Comparison of ENCODE assay signal across 8 cellular contexts in the genomic region with DNA sequence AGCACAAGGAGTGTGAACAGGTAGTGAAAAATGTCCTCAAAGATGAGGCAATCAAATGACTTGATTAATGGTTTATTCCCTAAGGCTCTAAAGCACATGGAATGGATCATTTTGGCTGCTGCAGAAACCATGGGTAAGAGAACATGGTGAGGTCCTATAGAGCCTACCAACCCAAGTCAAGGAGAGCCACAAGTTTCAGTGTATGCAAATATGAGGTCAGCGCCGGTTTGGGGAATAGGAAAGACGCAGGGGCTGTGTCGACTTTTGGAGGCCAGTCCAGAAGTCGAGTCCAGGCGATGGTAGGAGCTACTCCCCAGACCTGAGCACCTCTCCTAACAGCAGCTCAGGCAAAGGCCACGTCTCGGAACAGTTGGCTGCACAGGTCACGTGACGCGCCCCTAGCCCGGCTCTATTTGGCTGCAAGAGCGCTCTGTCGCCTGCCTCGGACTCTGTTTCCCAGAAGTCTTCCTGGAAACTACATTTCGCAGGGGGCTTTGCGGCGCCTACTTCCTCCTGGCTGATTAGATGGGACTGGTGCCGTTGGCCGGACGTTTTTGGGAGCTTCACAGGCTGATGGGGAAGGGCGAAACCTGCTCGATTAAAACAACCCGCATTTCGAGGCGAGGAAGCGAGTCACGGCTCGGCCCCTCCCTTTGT.
A peak's percentile ranks its signal among the peaks of the same experiment; 100 is the strongest.
DNase-seq lines count a peak whose midpoint lies in the region; ATAC-seq lines count a peak whose summit lies in the region.

No MANE protein-coding gene starts in this region.

- H3K4me2 ChIP-seq in BLaER1 treated with 17β-estradiol and CSF1 and Interleukin-3, amounts not matched to agents 10 nM and 100 nM, result peak overlapping the region; percentile 69 to 92 (median 86)

- H3K4me1 ChIP-seq in BLaER1 treated with 17β-estradiol and CSF1 and Interleukin-3, amounts not matched to agents 10 nM and 100 nM, result peaks cover 13 to 38% (median 20%) of the 10 kb centered on the region in 10 experiments
- no peaks in the 10 kb centered on the region for H3K4me1 ChIP-seq in NT2/D1 (ENCODE audit: insufficient read depth, insufficient read length)
- H3K4me1 ChIP-seq in mucosa of stomach (ENCODE audit: control insufficient read depth, insufficient read depth, low read length), result peaks cover 10% of the 10 kb centered on the region

- no peaks in the 10 kb centered on the region for H3K36me3 ChIP-seq in BLaER1 treated with 17β-estradiol and CSF1 and Interleukin-3, amounts not matched to agents 10 nM and 100 nM
- H3K36me3 ChIP-seq in NT2/D1 (ENCODE audit: insufficient read depth, insufficient read length, low read length), result no peaks in the 10 kb centered on the region
- H3K36me3 ChIP-seq in mucosa of stomach (ENCODE audit: control insufficient read depth, insufficient read depth, low read length), result no peaks in the 10 kb centered on the region

- H3K27me3 Mint-ChIP-seq in activated T-cell treated with anti-CD3 and anti-CD28 coated beads, Interleukin-2, amount 50 U/mL, for 24 hours, result peaks cover 3% of the 10 kb centered on the region

- H3K9me3 ChIP-seq in BLaER1 treated with 17β-estradiol and CSF1 and Interleukin-3, amounts not matched to agents 10 nM and 100 nM (replicated peaks in 1 of 11), result no peaks in the 10 kb centered on the region
- H3K9me3 ChIP-seq in NT2/D1 (ENCODE audit: insufficient read depth, low read length) (no peaks in the 10 kb centered on the region), mucosa of stomach (ENCODE audit: control insufficient read depth, low read length) (no peaks in the 10 kb centered on the region)

- peak; percentile 85 for DNase-seq in NT2/D1 (ENCODE audit: low read depth, low spot score)
- DNase-seq in activated T-cell treated with anti-CD3 and anti-CD28 coated beads, Interleukin-2, amount 50 U/mL, for 24 hours, result peak; percentile 84
- peak; percentile 81 for DNase-seq in stimulated activated CD8-positive, alpha-beta memory T cell treated with anti-CD3 and anti-CD28 coated beads, Interleukin-4, amount 100 ng/mL, for 48 hours

- peak overlapping the region; percentile 80 to 93 (median 89) for H3K9ac ChIP-seq in BLaER1 treated with 17β-estradiol and CSF1 and Interleukin-3, amounts not matched to agents 10 nM and 100 nM
- H3K9ac ChIP-seq in NT2/D1 (ENCODE audit: insufficient read length, low read depth) (peak overlapping the region; percentile 91), mucosa of stomach (ENCODE audit: low read length) (peak overlapping the region; percentile 80)

- peak overlapping the region; percentile 93 for H3K27ac Mint-ChIP-seq in activated T-cell treated with anti-CD3 and anti-CD28 coated beads, Interleukin-2, amount 50 U/mL, for 24 hours

- no peaks in the 10 kb centered on the region for H4K20me1 ChIP-seq in BLaER1 treated with 17β-estradiol and CSF1 and Interleukin-3, amounts not matched to agents 10 nM and 100 nM

- no peaks in the 10 kb centered on the region for H3K9me3 Mint-ChIP-seq in activated T-cell treated with anti-CD3 and anti-CD28 coated beads, Interleukin-2, amount 50 U/mL, for 24 hours

- peaks cover 10% of the 10 kb centered on the region for H3K36me3 Mint-ChIP-seq in activated T-cell treated with anti-CD3 and anti-CD28 coated beads, Interleukin-2, amount 50 U/mL, for 24 hours (ENCODE audit: low read depth)

- H3K4me1 Mint-ChIP-seq in activated T-cell treated with anti-CD3 and anti-CD28 coated beads, Interleukin-2, amount 50 U/mL, for 24 hours (ENCODE audit: low read depth), result peaks cover 16% of the 10 kb centered on the region

- peak; percentile 47 for ATAC-seq in GM19452 (IDR thresholded peaks at IDR 0.05; ENCODE audit: unreplicated experiment)
- peak; percentile 35 for ATAC-seq in HG03565 (IDR thresholded peaks at IDR 0.05; ENCODE audit: unreplicated experiment)
- ATAC-seq in esophagus mucosa, result peak; percentile 60

- peak overlapping the region; percentile 86 for H3K4me3 Mint-ChIP-seq in activated T-cell treated with anti-CD3 and anti-CD28 coated beads, Interleukin-2, amount 50 U/mL, for 24 hours

- H3K4me3 ChIP-seq in BLaER1 treated with 17β-estradiol and CSF1 and Interleukin-3, amounts not matched to agents 10 nM and 100 nM, result peak overlapping the region; percentile 65 to 80 (median 74)
- H3K4me3 ChIP-seq in NT2/D1 (ENCODE audit: insufficient read length, low read depth), result peak overlapping the region; percentile 70
- peak overlapping the region; percentile 83 for H3K4me3 ChIP-seq in mucosa of stomach (ENCODE audit: low read length)

- no peaks in the 10 kb centered on the region for H3K27me3 ChIP-seq in BLaER1 treated with 17β-estradiol and CSF1 and Interleukin-3, amounts not matched to agents 10 nM and 100 nM
- H3K27me3 ChIP-seq in NT2/D1 (ENCODE audit: insufficient read depth, insufficient read length) (no peaks in the 10 kb centered on the region), mucosa of stomach (ENCODE audit: control insufficient read depth, insufficient read depth, low read length) (no peaks in the 10 kb centered on the region)

- peak overlapping the region; percentile 80 to 95 (median 89) for H3K27ac ChIP-seq in BLaER1 treated with 17β-estradiol and CSF1 and Interleukin-3, amounts not matched to agents 10 nM and 100 nM

Comparison
In these comparisons a context has a peak if more than half of its experiments do, and no peak if none do; other contexts are left out.
1. Peak in every context shown above with its lines: DNase-seq, ATAC-seq, H3K4me3 ChIP-seq and H3K27ac ChIP-seq.